10 cellular contexts compared by ENCODE assay signal in genomic region chr4:152257601-152258066, GRCh38.
DNase-seq lines count a peak whose midpoint lies in the region; ATAC-seq, FAIRE-seq and TF ChIP-seq lines count a peak whose summit lies in the region.
"Had no signal": no experiment of that assay in that cellular context is flagged by ENCODE, and none has a peak within 500 bp of the region (broad histone marks: within the 10 kb centered on the region; RNA-seq: fewer than 3 reads in every experiment).

No MANE protein-coding gene starts in this region.

- no peak for TF ChIP-seq RAD21 in GM12878 (IDR thresholded peaks at IDR 0.05; ENCODE audit: insufficient read depth, low read depth, low read length)

- TF ChIP-seq EP300 in GM12878 (IDR thresholded peaks at IDR 0.05; ENCODE audit: borderline replicate concordance in 1 of 2, control insufficient read depth in 1 of 2, low read depth in 2 of 2, low read length in 2 of 2): no peak

- peak overlapping the region; percentile 10 for H3K27ac ChIP-seq in KOPT-K1 (ENCODE audit: low read depth, low read length, poor library complexity, severe bottlenecking)
- H3K27ac ChIP-seq in GM12878 (ENCODE audit: control insufficient read depth, insufficient read depth): no peak overlapping the region
- H3K27ac ChIP-seq: SJCRH30 had no signal

- intact Hi-C loops in GM12878 (cut with micrococcal nuclease; ENCODE audit: unreplicated experiment): no loop called here

- TF ChIP-seq POLR2A in GM12878 (IDR thresholded peaks at IDR 0.05; ENCODE audit: low read depth, low read length): no peak

- no peak for TF ChIP-seq CTCF in GM12878 (IDR thresholded peaks at IDR 0.05 in 2 of 3, conservative IDR thresholded peaks at IDR 0.05 in 1 of 3; ENCODE audit: control insufficient read depth in 2 of 3, extremely low read depth in 1 of 3, insufficient read depth in 1 of 3, low read depth in 3 of 3, low read length in 3 of 3)

- no peaks in the 10 kb centered on the region for H4K20me1 ChIP-seq in GM12878 (ENCODE audit: control insufficient read depth, insufficient read depth)

- RAD21 ChIA-PET in GM12878 (lab: Charles Lee; ENCODE audit: unreplicated experiment): interaction anchor here (0.7 kb wide), 1 partner anchor 21 kb away, joined by 3 read pairs; no protein-coding TSS in a partner anchor

- 29% methylated on average over 5 of the region's 5 CpGs for WGBS in GM12878 (ENCODE audit: insufficient coverage, insufficient replicate concordance, low lambda C conversion rate, missing lambda C conversion rate)

- H3K9me3 ChIP-seq in KOPT-K1 (ENCODE audit: insufficient read depth, low read length, poor library complexity, severe bottlenecking) (peaks cover 15% of the 10 kb centered on the region), GM12878 (replicated peaks; ENCODE audit: control insufficient read depth, insufficient read depth, low read length) (no peaks in the 10 kb centered on the region; the same call in 1 of the 3 replicates)
- H3K9me3 ChIP-seq: SJCRH30 had no signal

- SMC1A ChIA-PET in GM12878 (lab: Charles Lee; ENCODE audit: uncharacterized antibody, unreplicated experiment): interaction anchor here (0.8 to 4.1 kb wide), 5 partner anchors 15 to 91 kb away, joined by 3 to 21 read pairs (median 3); no protein-coding TSS in a partner anchor

- in situ Hi-C loops in GM12878 (cut with MboI): no loop called here

- ATAC-seq in GM12878: no peak
- ATAC-seq in HG02678 (IDR thresholded peaks at IDR 0.05; ENCODE audit: unreplicated experiment): no peak
- ATAC-seq in HG03108 (IDR thresholded peaks at IDR 0.05; ENCODE audit: unreplicated experiment): no peak

- no TSS peak for BruUV-seq in GM12878 (replicated peaks; lab: Mats Ljungman, UMichigan)

- no peak for FAIRE-seq in GM12878 (lab: Jason Lieb, UNC)

- POLR2A ChIA-PET in GM12878 (lab: Charles Lee): interaction anchor here (0.6 to 1.0 kb wide), 2 partner anchors 22 to 45 kb away, joined by 3 to 4 read pairs; no protein-coding TSS in a partner anchor

- no peak overlapping the region for H3K4me3 ChIP-seq in GM12878
- H3K4me3 ChIP-seq: SJCRH30 had no signal

- DNase-seq in EL: peak; percentile 58
- no peak for DNase-seq in GM12878 (ENCODE audit: low read depth, low spot score)
- DNase-seq in kidney tubule cell (ENCODE audit: low spot score): peak; percentile 83
- DNase-seq in germinal center (ENCODE audit: low spot score): no peak
- DNase-seq in NCI-H774 (lab: John Stamatoyannopoulos, UW): no peak
- DNase-seq: activated gamma-delta T cell, SJCRH30 had no signal

- no peak overlapping the region for H3K9ac ChIP-seq in GM12878 (ENCODE audit: control insufficient read depth, insufficient read depth, low read length)

- peaks cover 19% of the 10 kb centered on the region for H3K4me1 ChIP-seq in GM12878 (ENCODE audit: control insufficient read depth, insufficient read depth, low read length)
- H3K4me1 ChIP-seq: SJCRH30 had no signal

- CTCF ChIA-PET in GM12878 (lab: Yijun Ruan, JAX): interaction anchor here (1.1 to 3.0 kb wide), 2 partner anchors 20 to 35 kb away, joined by 3 to 8 read pairs; no protein-coding TSS in a partner anchor

- H2AFZ ChIP-seq in GM12878 (ENCODE audit: control insufficient read depth, low read depth, low read length): peak overlapping the region; percentile 4; the same call in 1 of the 2 replicates

- H3K79me2 ChIP-seq in GM12878 (ENCODE audit: control insufficient read depth, insufficient read depth, low read length): no peaks in the 10 kb centered on the region

- no peaks in the 10 kb centered on the region for H3K27me3 ChIP-seq in GM12878 (replicated peaks in 1 of 2; ENCODE audit: control insufficient read depth in 2 of 2, insufficient read depth in 2 of 2, low read length in 1 of 2)
- H3K27me3 ChIP-seq: SJCRH30 had no signal

- no peak overlapping the region; the same call in 1 of the 2 replicates for H3K4me2 ChIP-seq in GM12878 (ENCODE audit: control insufficient read depth, insufficient read depth)

- no peaks in the 10 kb centered on the region for H3K36me3 ChIP-seq in KOPT-K1 (ENCODE audit: insufficient read depth, low read length)
- no peaks in the 10 kb centered on the region; a peak in 1 of 4 replicates for H3K36me3 ChIP-seq in GM12878 (ENCODE audit: control insufficient read depth in 2 of 2, insufficient read depth in 2 of 2, low read length in 1 of 2)
- H3K36me3 ChIP-seq: SJCRH30 had no signal

TF ChIP-seq in GM12878, 131 proteins besides CTCF, POLR2A, EP300 and RAD21:
- TF ChIP-seq ZNF592 (IDR thresholded peaks at IDR 0.05) (no peak), ZNF217 (IDR thresholded peaks at IDR 0.05) (no peak), PAX5 (IDR thresholded peaks at IDR 0.05; ENCODE audit: borderline replicate concordance, low read depth, low read length) (no peak), NFIC (IDR thresholded peaks at IDR 0.05; ENCODE audit: low read depth, low read length) (no peak), SPI1 (IDR thresholded peaks at IDR 0.05; ENCODE audit: borderline replicate concordance, insufficient read depth, low read depth, low read length) (peak; percentile 84), RELB (IDR thresholded peaks at IDR 0.05; ENCODE audit: low read depth) (0 out of 2 replicates have a peak, but pooled peaks have one; percentile 18), ZNF687 (IDR thresholded peaks at IDR 0.05) (peak; percentile 57; the same call in 1 of the 2 replicates), IKZF2 (IDR thresholded peaks at IDR 0.05) (peak; percentile 52 to 55; a peak in 2 of 4 replicates), IKZF1 (conservative IDR thresholded peaks at IDR 0.05) (peak; percentile 57)

Comparison
In these comparisons a context has a peak if more than half of its experiments do, and no peak if none do; other contexts are left out.
1. DNase-seq: peak in EL (single experiment) and kidney tubule cell (single experiment); none in GM12878 (single experiment), germinal center (single experiment) and NCI-H774 (single experiment).